In genomic region chr20:1489328-1489727, GRCh38 we compare ENCODE assay signal across 23 cellular contexts. TPM values are rescaled to one million over a fixed set of nuclear protein-coding genes. Genes with fewer than 3 reads are reported as not detected.
A peak's percentile ranks its signal among the peaks of the same experiment; 100 is the strongest.
DNase-seq lines count a peak whose midpoint lies in the region; ATAC-seq and TF ChIP-seq lines count a peak whose summit lies in the region.
"Had no signal": no experiment of that assay in that cellular context is flagged by ENCODE, and none has a peak within 500 bp of the region (broad histone marks: within the 10 kb centered on the region; RNA-seq: fewer than 3 reads in every experiment).

No MANE protein-coding gene starts in this region.

- H3K4me3 ChIP-seq in mammary epithelial cell (replicated peaks in 1 of 3; ENCODE audit: insufficient read depth in 1 of 3, low read depth in 2 of 3, low read length in 3 of 3), result no peak overlapping the region
- H3K4me3 ChIP-seq in lung, result no peak overlapping the region
- H3K4me3 ChIP-seq in upper lobe of left lung, result peak overlapping the region in 2 of 4 donors; percentile 7 to 38
- H3K4me3 ChIP-seq: ovary had no signal

- CTCF ChIA-PET in mammary epithelial cell (lab: Charles Lee; ENCODE audit: low non-redundant PET), result no interaction called here

- no peak overlapping the region for H3K27ac Mint-ChIP-seq in activated CD4-positive, alpha-beta T cell treated with anti-CD3 and anti-CD28 coated beads, Interleukin-2, amount 10 ng/mL, durations not matched to agents 24 days and 14 days
- H3K27ac Mint-ChIP-seq: activated B cell treated with CpG ODN at 0.5 μM for 24 hours; activated CD8-positive, alpha-beta memory T cell treated with anti-CD3 and anti-CD28 coated beads, Interleukin-2, amount 10 ng/mL, durations not matched to agents 7 days and 5 days; CD4-positive, alpha-beta memory T cell; stimulated activated effector memory CD8-positive, alpha-beta T cell treated with anti-CD3 and anti-CD28 coated beads, Interleukin-12 subunit alpha, Interleukin-12 subunit beta, amount 100 ng/mL, for 72 hours had no signal

- intact Hi-C loops in activated CD4-positive, alpha-beta T cell treated with anti-CD3 and anti-CD28 coated beads, Interleukin-2, amount 10 ng/mL, durations not matched to agents 24 days and 14 days (cut with micrococcal nuclease), result no loop called here
- intact Hi-C loops in mammary epithelial cell (cut with micrococcal nuclease), result no loop called here

- no peak for TF ChIP-seq POLR2A in upper lobe of left lung (IDR thresholded peaks at IDR 0.05)

- peak overlapping the region; percentile 43 for H3K4me2 ChIP-seq in mammary epithelial cell (ENCODE audit: insufficient read depth, low read depth, low read length)

- H3K9me3 Mint-ChIP-seq in activated CD4-positive, alpha-beta T cell treated with anti-CD3 and anti-CD28 coated beads, Interleukin-2, amount 10 ng/mL, durations not matched to agents 24 days and 14 days, result no peaks in the 10 kb centered on the region
- H3K9me3 Mint-ChIP-seq: activated B cell treated with CpG ODN at 0.5 μM for 24 hours; stimulated activated effector memory CD8-positive, alpha-beta T cell treated with anti-CD3 and anti-CD28 coated beads, Interleukin-12 subunit alpha, Interleukin-12 subunit beta, amount 100 ng/mL, for 72 hours had no signal

- H3K4me1 ChIP-seq in mammary epithelial cell (ENCODE audit: insufficient read depth, low read length), result peaks cover 38% of the 10 kb centered on the region
- H3K4me1 ChIP-seq in lung (ENCODE audit: control insufficient read depth in 2 of 2, insufficient read depth in 2 of 2, low read length in 2 of 2), result peaks cover 0 to 4% of the 10 kb centered on the region in 2 donors
- H3K4me1 ChIP-seq in upper lobe of left lung, result peaks cover 0 to 7% (median 6%) of the 10 kb centered on the region in 4 donors
- H3K4me1 ChIP-seq: gastrocnemius medialis had no signal

- H4K20me1 ChIP-seq in mammary epithelial cell (ENCODE audit: insufficient read depth, low read length), result no peaks in the 10 kb centered on the region

- in situ Hi-C loops in mammary epithelial cell (cut with MboI; ENCODE audit: low sequenced_read_pairs in 2 of 2), result no loop called here

- 69% methylated on average over 2 of the region's 2 CpGs for WGBS in mammary epithelial cell (ENCODE audit: low coverage, missing lambda C conversion rate)
- WGBS in lung, 2 donors, result 49 to 63% methylated on average over 2 of the region's 2 CpGs
- 61 to 65% methylated on average over 2 of the region's 2 CpGs for WGBS in upper lobe of left lung, 2 donors

- H3K27ac ChIP-seq in mammary epithelial cell (ENCODE audit: insufficient read depth, low read depth, low read length), result peak overlapping the region; percentile 83
- peak overlapping the region in 1 of 2 donors; percentile 68 for H3K27ac ChIP-seq in lung (ENCODE audit: low read depth in 1 of 2, low read length in 1 of 2)
- peak overlapping the region; percentile 55 to 86 (median 76) for H3K27ac ChIP-seq in upper lobe of left lung
- H3K27ac ChIP-seq: gastrocnemius medialis, ovary had no signal

- no peak for TF ChIP-seq EP300 in upper lobe of left lung (IDR thresholded peaks at IDR 0.05)

- DNase-seq in activated CD4-positive, alpha-beta T cell treated with anti-CD3 and anti-CD28 coated beads, Interleukin-2, amount 10 ng/mL, durations not matched to agents 24 days and 14 days, result peak; percentile 47
- DNase-seq in activated CD4-positive, alpha-beta T cell treated with anti-CD3 and anti-CD28 coated beads, Interleukin-2, amount 50 U/mL, for 1 hour, result no peak
- DNase-seq in mammary epithelial cell, result no peak
- DNase-seq in lung (ENCODE audit: low spot score), result peak; percentile 25
- no peak for DNase-seq in upper lobe of left lung
- DNase-seq in NCI-H2081 (lab: John Stamatoyannopoulos, UW), result no peak
- no peak for DNase-seq in NCI-H446 (lab: John Stamatoyannopoulos, UW)
- DNase-seq: activated B cell treated with CpG ODN at 0.5 μM for 24 hours; activated CD8-positive, alpha-beta memory T cell treated with anti-CD3 and anti-CD28 coated beads, Interleukin-2, amount 10 ng/mL, durations not matched to agents 7 days and 5 days; activated gamma-delta T cell; CD4-positive, alpha-beta memory T cell; left colon; NCI-H1417 treated with DMSO at 0.1 percent for 48 hours; NCI-H2171; NCI-H748 treated with DMSO at 0.1 percent for 48 hours; ovary; T-helper 1 cell had no signal

- H3K27me3 Mint-ChIP-seq in activated CD4-positive, alpha-beta T cell treated with anti-CD3 and anti-CD28 coated beads, Interleukin-2, amount 10 ng/mL, durations not matched to agents 24 days and 14 days, result peaks cover 42% of the 10 kb centered on the region

- no peak for TF ChIP-seq CTCF in mammary epithelial cell (conservative IDR thresholded peaks at IDR 0.05 in 1 of 2, IDR thresholded peaks at IDR 0.05 in 1 of 2; ENCODE audit: extremely low read depth in 1 of 2, insufficient read depth in 1 of 2, low read depth in 1 of 2, low read length in 2 of 2)
- TF ChIP-seq CTCF in lung (IDR thresholded peaks at IDR 0.05; ENCODE audit: control extremely low read depth, extremely low read depth), result no peak
- TF ChIP-seq CTCF in upper lobe of left lung (IDR thresholded peaks at IDR 0.05), result no peak

- no TSS peak for BruUV-seq in mammary epithelial cell (replicated peaks; lab: Mats Ljungman, UMichigan)

- H3K36me3 ChIP-seq in mammary epithelial cell (ENCODE audit: insufficient read depth, low read length) (no peaks in the 10 kb centered on the region), lung (ENCODE audit: control insufficient read depth in 2 of 2, insufficient read depth in 2 of 2, low read length in 2 of 2) (no peaks in the 10 kb centered on the region), upper lobe of left lung (no peaks in the 10 kb centered on the region)
- H3K36me3 ChIP-seq: gastrocnemius medialis, ovary had no signal

- no peak overlapping the region for H3K4me3 Mint-ChIP-seq in activated CD4-positive, alpha-beta T cell treated with anti-CD3 and anti-CD28 coated beads, Interleukin-2, amount 10 ng/mL, durations not matched to agents 24 days and 14 days
- H3K4me3 Mint-ChIP-seq: activated B cell treated with CpG ODN at 0.5 μM for 24 hours; activated CD8-positive, alpha-beta memory T cell treated with anti-CD3 and anti-CD28 coated beads, Interleukin-2, amount 10 ng/mL, durations not matched to agents 7 days and 5 days; CD4-positive, alpha-beta memory T cell; stimulated activated effector memory CD8-positive, alpha-beta T cell treated with anti-CD3 and anti-CD28 coated beads, Interleukin-12 subunit alpha, Interleukin-12 subunit beta, amount 100 ng/mL, for 72 hours had no signal

- ATAC-seq in lung (ENCODE audit: insufficient read depth, low FRiP score), result no peak
- ATAC-seq in upper lobe of left lung (ENCODE audit: low FRiP score in 2 of 2), result peak; percentile 31 to 58
- ATAC-seq in GM21390 (IDR thresholded peaks at IDR 0.05; ENCODE audit: unreplicated experiment), result no peak
- ATAC-seq: activated CD8-positive, alpha-beta memory T cell treated with anti-CD3 and anti-CD28 coated beads, Interleukin-2, amount 10 ng/mL, durations not matched to agents 7 days and 5 days; gastrocnemius medialis; left colon; stimulated activated effector memory CD8-positive, alpha-beta T cell treated with anti-CD3 and anti-CD28 coated beads, Interleukin-12 subunit alpha, Interleukin-12 subunit beta, amount 100 ng/mL, for 72 hours had no signal

- H3K4me1 Mint-ChIP-seq in activated CD4-positive, alpha-beta T cell treated with anti-CD3 and anti-CD28 coated beads, Interleukin-2, amount 10 ng/mL, durations not matched to agents 24 days and 14 days, result peaks cover 15% of the 10 kb centered on the region
- H3K4me1 Mint-ChIP-seq: CD4-positive, alpha-beta memory T cell; stimulated activated effector memory CD8-positive, alpha-beta T cell treated with anti-CD3 and anti-CD28 coated beads, Interleukin-12 subunit alpha, Interleukin-12 subunit beta, amount 100 ng/mL, for 72 hours had no signal

- H3K9ac ChIP-seq in mammary epithelial cell (ENCODE audit: insufficient read depth, low read length), result peak overlapping the region; percentile 30

- peak overlapping the region; percentile 51 for H2AFZ ChIP-seq in mammary epithelial cell (ENCODE audit: low read depth, low read length)

- H3K9me3 ChIP-seq in mammary epithelial cell (replicated peaks; ENCODE audit: insufficient read depth, low read length), result no peaks in the 10 kb centered on the region
- H3K9me3 ChIP-seq in lung (ENCODE audit: control insufficient read depth in 2 of 2, insufficient read depth in 1 of 2, low read length in 1 of 2), result peaks cover 0 to 2% of the 10 kb centered on the region in 2 donors
- H3K9me3 ChIP-seq in upper lobe of left lung, result no peaks in the 10 kb centered on the region
- H3K9me3 ChIP-seq: gastrocnemius medialis, ovary had no signal

- dilution Hi-C loops in mammary epithelial cell (cut with HindIII; ENCODE audit: low sequenced_read_pairs), result no loop called here

- H3K36me3 Mint-ChIP-seq in activated CD4-positive, alpha-beta T cell treated with anti-CD3 and anti-CD28 coated beads, Interleukin-2, amount 10 ng/mL, durations not matched to agents 24 days and 14 days (ENCODE audit: low read depth), result no peaks in the 10 kb centered on the region
- H3K36me3 Mint-ChIP-seq: activated CD8-positive, alpha-beta memory T cell treated with anti-CD3 and anti-CD28 coated beads, Interleukin-2, amount 10 ng/mL, durations not matched to agents 7 days and 5 days; CD4-positive, alpha-beta memory T cell; stimulated activated effector memory CD8-positive, alpha-beta T cell treated with anti-CD3 and anti-CD28 coated beads, Interleukin-12 subunit alpha, Interleukin-12 subunit beta, amount 100 ng/mL, for 72 hours had no signal

- no peaks in the 10 kb centered on the region for H3K79me2 ChIP-seq in mammary epithelial cell (ENCODE audit: insufficient read depth, low read length)

- H3K27me3 ChIP-seq in mammary epithelial cell (ENCODE audit: insufficient read depth, low read length) (no peaks in the 10 kb centered on the region), lung (ENCODE audit: control insufficient read depth, insufficient read depth) (no peaks in the 10 kb centered on the region), upper lobe of left lung (no peaks in the 10 kb centered on the region)
- H3K27me3 ChIP-seq: gastrocnemius medialis, ovary had no signal

RNA-seq across cellular contexts. Expression of gene SIRPB2, which starts 1.9 kb away (rescaled TPM):
- not detected in 2 replicates for total RNA-seq in activated CD4-positive, alpha-beta T cell treated with anti-CD3 and anti-CD28 coated beads, Interleukin-2, amount 10 ng/mL, durations not matched to agents 24 days and 14 days
- 1 to 10 TPM in 1 of 2 donors, under 1 TPM in 1; 0.33 to 5.5 TPM for total RNA-seq in mammary epithelial cell
- 2.4 TPM for polyA plus RNA-seq in mammary epithelial cell
- polyA minus RNA-seq in mammary epithelial cell, result 18.5 TPM
- total RNA-seq in lung, result 10 to 100 TPM in 1 of 2 donors, 1 to 10 TPM in 1; 4.7 to 18.5 TPM
- 10 to 100 TPM in 1 of 2 donors, 1 to 10 TPM in 1; 3.9 to 30.9 TPM for polyA plus RNA-seq in lung
- 10 to 100 TPM; 12.1 to 59.7 (median 23.8) TPM for total RNA-seq in upper lobe of left lung
- total RNA-seq: activated B cell treated with CpG ODN at 0.5 μM for 24 hours; activated CD8-positive, alpha-beta memory T cell treated with anti-CD3 and anti-CD28 coated beads, Interleukin-2, amount 10 ng/mL, durations not matched to agents 7 days and 5 days; CD4-positive, alpha-beta memory T cell; chondrocyte; Daoy; myocyte had no signal
- polyA plus RNA-seq: CD4-positive, alpha-beta memory T cell had no signal

RNA-seq across cellular contexts. Expression of gene NSFL1C, which starts 22.7 kb away (rescaled TPM):
- total RNA-seq in activated CD4-positive, alpha-beta T cell treated with anti-CD3 and anti-CD28 coated beads, Interleukin-2, amount 10 ng/mL, durations not matched to agents 24 days and 14 days, result 101 and 109 TPM in 2 replicates
- total RNA-seq in mammary epithelial cell (100 to 1,000 TPM in 1 of 2 donors, 10 to 100 TPM in 1; 46.3 to 105 TPM), lung (10 to 100 TPM; 42.9 to 84.8 TPM), upper lobe of left lung (10 to 100 TPM; 48.0 to 87.7 (median 71.4) TPM)
- polyA plus RNA-seq in mammary epithelial cell (29.6 TPM), lung (10 to 100 TPM; 39.0 to 63.3 TPM)
- 73.3 TPM for polyA minus RNA-seq in mammary epithelial cell

Comparison
In these comparisons a context has a peak if more than half of its experiments do, and no peak if none do; other contexts are left out.
1. DNase-seq: peak in activated CD4-positive, alpha-beta T cell treated with anti-CD3 and anti-CD28 coated beads, Interleukin-2, amount 10 ng/mL, durations not matched to agents 24 days and 14 days (single experiment) and lung (single experiment); none in activated CD4-positive, alpha-beta T cell treated with anti-CD3 and anti-CD28 coated beads, Interleukin-2, amount 50 U/mL, for 1 hour (single experiment), mammary epithelial cell (single experiment), upper lobe of left lung (0 of 2), NCI-H2081 (0 of 2) and NCI-H446 (0 of 2).
2. ATAC-seq: peak in upper lobe of left lung (2 of 2); none in lung (single experiment) and GM21390 (single experiment).